In genomic region chr3:134372405-134373277, GRCh38 we compare ENCODE assay signal across 1 cellular context.
TF ChIP-seq lines count a peak whose summit lies in the region.

No MANE protein-coding gene starts in this region.

TF ChIP-seq in HCT116, 20 proteins besides CTCF, POLR2A, EP300 and RAD21 (continued from another document):
- TF ChIP-seq YY1 (IDR thresholded peaks at IDR 0.05; ENCODE audit: extremely low read depth, insufficient replicate concordance, low read depth, low read length) (no peak), ZFX (IDR thresholded peaks at IDR 0.05) (no peak), POLR2AphosphoS5 (IDR thresholded peaks at IDR 0.05; ENCODE audit: low read depth, low read length) (no peak), SP1 (IDR thresholded peaks at IDR 0.05; ENCODE audit: low read depth) (no peak), SRF (IDR thresholded peaks at IDR 0.05; ENCODE audit: low read depth) (no peak), CEBPB (IDR thresholded peaks at IDR 0.05; ENCODE audit: low read depth) (no peak), JUND (IDR thresholded peaks at IDR 0.05) (no peak), ATF3 (IDR thresholded peaks at IDR 0.05) (no peak)
